Comparison of ENCODE assay signal across 8 cellular contexts in genomic region chr22:28442951-28443876, GRCh38.
DNase-seq lines count a peak whose midpoint lies in the region; ATAC-seq and TF ChIP-seq lines count a peak whose summit lies in the region.

No MANE protein-coding gene starts in this region.

- H3K9me3 Mint-ChIP-seq in activated naive CD8-positive, alpha-beta T cell treated with anti-CD3 and anti-CD28 coated beads, Interleukin-2, amount 50 U/mL, for 24 hours = no peaks in the 10 kb centered on the region
- H3K9me3 Mint-ChIP-seq in glutamatergic neuron (ENCODE audit: unreplicated experiment) (no peaks in the 10 kb centered on the region), nephron (no peaks in the 10 kb centered on the region)

- no peaks in the 10 kb centered on the region for H3K27me3 ChIP-seq in aorta (ENCODE audit: control insufficient read depth in 1 of 2, insufficient read depth in 2 of 2, low read length in 1 of 2)

- no peak for ATAC-seq in activated naive CD8-positive, alpha-beta T cell treated with anti-CD3 and anti-CD28 coated beads, Interleukin-2, amount 50 U/mL, for 24 hours
- peak; percentile 90 for ATAC-seq in aorta (ENCODE audit: low FRiP score)

- peak overlapping the region; percentile 43 for H3K27ac Mint-ChIP-seq in activated naive CD8-positive, alpha-beta T cell treated with anti-CD3 and anti-CD28 coated beads, Interleukin-2, amount 50 U/mL, for 24 hours
- H3K27ac Mint-ChIP-seq in glutamatergic neuron (ENCODE audit: unreplicated experiment) = peak overlapping the region; percentile 90
- H3K27ac Mint-ChIP-seq in nephron = peak overlapping the region; percentile 97 to 99 (median 98)

- no peaks in the 10 kb centered on the region for H3K36me3 ChIP-seq in aorta (ENCODE audit: control insufficient read depth in 1 of 2, insufficient read depth in 2 of 2, low read length in 1 of 2)

- no peaks in the 10 kb centered on the region for H3K9me3 ChIP-seq in aorta (ENCODE audit: control insufficient read depth, low read length)

- peak overlapping the region; percentile 88 to 91 for H3K27ac ChIP-seq in aorta (ENCODE audit: low read depth in 1 of 2, low read length in 2 of 2)

- WGBS in aorta, 2 donors = 0 to 1% methylated on average over 26 of the region's 26 CpGs

- intact Hi-C loops in aorta (cut with DNase I) = loop anchor here (5.0 to 10.0 kb wide), 3 partner anchors 71 to 388 kb away; no protein-coding TSS in a partner anchor

- no peaks in the 10 kb centered on the region for H3K36me3 Mint-ChIP-seq in activated naive CD8-positive, alpha-beta T cell treated with anti-CD3 and anti-CD28 coated beads, Interleukin-2, amount 50 U/mL, for 24 hours (ENCODE audit: low read depth)
- H3K36me3 Mint-ChIP-seq in glutamatergic neuron (ENCODE audit: unreplicated experiment) (no peaks in the 10 kb centered on the region), nephron (ENCODE audit: low read depth) (no peaks in the 10 kb centered on the region)

- peak overlapping the region; percentile 93 to 97 for H3K4me3 ChIP-seq in aorta (ENCODE audit: low read length in 2 of 2)

- peaks cover 0 to 2% of the 10 kb centered on the region in 2 donors for H3K4me1 ChIP-seq in aorta (ENCODE audit: control insufficient read depth in 1 of 2, insufficient read depth in 2 of 2, low read length in 2 of 2)

- H3K4me3 Mint-ChIP-seq in activated naive CD8-positive, alpha-beta T cell treated with anti-CD3 and anti-CD28 coated beads, Interleukin-2, amount 50 U/mL, for 24 hours = peak overlapping the region; percentile 72
- H3K4me3 Mint-ChIP-seq in glutamatergic neuron (ENCODE audit: unreplicated experiment) (peak overlapping the region; percentile 96), nephron (peak overlapping the region; percentile 94 to 100 (median 97))

- peaks cover 9% of the 10 kb centered on the region for H3K27me3 Mint-ChIP-seq in activated naive CD8-positive, alpha-beta T cell treated with anti-CD3 and anti-CD28 coated beads, Interleukin-2, amount 50 U/mL, for 24 hours
- H3K27me3 Mint-ChIP-seq in glutamatergic neuron (ENCODE audit: unreplicated experiment) (peaks cover 3% of the 10 kb centered on the region), nephron (ENCODE audit: low read depth) (no peaks in the 10 kb centered on the region)

- H3K4me1 Mint-ChIP-seq in activated naive CD8-positive, alpha-beta T cell treated with anti-CD3 and anti-CD28 coated beads, Interleukin-2, amount 50 U/mL, for 24 hours = peaks cover 20% of the 10 kb centered on the region
- H3K4me1 Mint-ChIP-seq in glutamatergic neuron (ENCODE audit: low read depth, unreplicated experiment) (peaks cover 27% of the 10 kb centered on the region), nephron (peaks cover 49% of the 10 kb centered on the region)

- DNase-seq in EH (ENCODE audit: low read depth) = peak; percentile 80
- DNase-seq in NCI-H446 treated with DMSO at 0.1 percent for 48 hours (lab: John Stamatoyannopoulos, UW) = peak; percentile 72
- peak; percentile 8 for DNase-seq in activated naive CD8-positive, alpha-beta T cell treated with anti-CD3 and anti-CD28 coated beads, Interleukin-2, amount 50 U/mL, for 24 hours
- peak; percentile 55 for DNase-seq in glutamatergic neuron
- peak in 1 of 2 donors; percentile 77 for DNase-seq in aorta
- no peak for DNase-seq in DMS79 treated with DMSO at 0.1 percent for 48 hours (lab: John Stamatoyannopoulos, UW)
- no peak for DNase-seq in SIG-M5 (lab: John Stamatoyannopoulos, UW)

- TF ChIP-seq CTCF in glutamatergic neuron (IDR thresholded peaks at IDR 0.05; ENCODE audit: partially characterized antibody, unreplicated experiment) (no peak), nephron (IDR thresholded peaks at IDR 0.05; ENCODE audit: unreplicated experiment in 3 of 3) (no peak)

Comparison
In these comparisons a context has a peak if more than half of its experiments do, and no peak if none do; other contexts are left out.
1. DNase-seq: peak in EH (single experiment), NCI-H446 treated with DMSO at 0.1 percent for 48 hours (single experiment), activated naive CD8-positive, alpha-beta T cell treated with anti-CD3 and anti-CD28 coated beads, Interleukin-2, amount 50 U/mL, for 24 hours (single experiment) and glutamatergic neuron (single experiment); none in DMS79 treated with DMSO at 0.1 percent for 48 hours (single experiment) and SIG-M5 (single experiment).
2. H3K27ac Mint-ChIP-seq: peak in every context shown above with its lines; median percentile 98 in nephron; 90 in glutamatergic neuron; 43 in activated naive CD8-positive, alpha-beta T cell treated with anti-CD3 and anti-CD28 coated beads, Interleukin-2, amount 50 U/mL, for 24 hours.
3. Peak in every context shown above with its lines, with median percentiles within 50 percentile points of each other: H3K4me3 Mint-ChIP-seq.